ENCODE assay signal across 8 cellular contexts in the genomic region with DNA sequence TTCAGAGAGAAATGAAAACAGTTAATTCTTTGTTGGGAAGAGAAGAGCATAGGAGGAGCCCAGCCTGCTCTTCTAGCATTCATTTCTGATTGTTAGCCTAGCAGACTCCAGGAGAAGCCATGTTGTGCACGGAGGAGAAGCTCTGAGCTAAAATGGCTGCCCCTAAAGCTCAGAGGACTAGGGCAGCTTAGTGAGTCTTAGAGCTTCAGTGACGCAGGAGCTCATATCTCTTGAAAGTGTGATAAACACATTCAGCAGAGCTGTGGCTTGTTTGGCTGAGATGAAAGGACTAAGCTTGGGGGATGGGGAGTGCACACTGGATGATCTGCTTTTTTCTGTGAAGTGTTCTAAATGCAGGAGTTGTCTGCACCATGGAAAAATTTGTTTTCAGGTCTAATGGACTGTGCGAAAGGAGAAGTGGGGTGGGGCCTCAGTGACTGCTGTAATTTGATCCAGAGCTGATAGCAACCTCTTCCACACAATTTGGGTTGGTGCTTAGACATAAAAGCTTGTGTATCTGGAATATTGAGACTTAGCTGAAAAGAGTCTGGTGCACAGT. TPM values are rescaled to one million over a fixed set of nuclear protein-coding genes. Genes with fewer than 3 reads are reported as not detected.
DNase-seq lines count a peak whose midpoint lies in the region; ATAC-seq and TF ChIP-seq lines count a peak whose summit lies in the region.

No MANE protein-coding gene starts in this region.

- H3F3A ChIP-seq in PC-9 (ENCODE audit: insufficient read depth, low read depth): peaks cover 9% of the 10 kb centered on the region; the same call in 1 of the 2 replicates

- H3K36me3 ChIP-seq in PC-9 (ENCODE audit: low read depth) (no peaks in the 10 kb centered on the region), muscle layer of duodenum (ENCODE audit: control insufficient read depth in 1 of 2, insufficient read depth in 2 of 2, low read length in 2 of 2) (peaks cover 8 to 33% of the 10 kb centered on the region in 2 donors)

- H3K9me2 ChIP-seq in PC-9 (ENCODE audit: insufficient read depth): no peaks in the 10 kb centered on the region

- H3K4me1 ChIP-seq in PC-9 (replicated peaks; ENCODE audit: insufficient read depth) (peaks cover 33% of the 10 kb centered on the region), muscle layer of duodenum (ENCODE audit: control insufficient read depth in 1 of 2, insufficient read depth in 2 of 2, low read length in 2 of 2) (peaks cover 19 to 41% of the 10 kb centered on the region in 2 donors)

- H3K9me3 ChIP-seq in PC-9 (ENCODE audit: insufficient read depth, low read depth) (no peaks in the 10 kb centered on the region), muscle layer of duodenum (ENCODE audit: control insufficient read depth in 1 of 2, low read length in 2 of 2) (no peaks in the 10 kb centered on the region)

- H3K79me2 ChIP-seq in PC-9 (ENCODE audit: low read depth): no peaks in the 10 kb centered on the region

- H3K27ac ChIP-seq in PC-9 (no peak overlapping the region), epithelial cell of prostate (peak overlapping the region; percentile 50), muscle layer of duodenum (ENCODE audit: low read length) (peak overlapping the region; percentile 84)

- H3K4me2 ChIP-seq in PC-9: peak overlapping the region; percentile 48

- no peaks in the 10 kb centered on the region for H3K27me3 ChIP-seq in PC-9 (ENCODE audit: insufficient read depth, low read depth)
- H3K27me3 ChIP-seq in muscle layer of duodenum (ENCODE audit: low read depth, low read length): no peaks in the 10 kb centered on the region

- CTCF ChIA-PET in PC-9 (lab: Charles Lee): no interaction called here

- no peak overlapping the region for H3K4me3 ChIP-seq in PC-9
- peak overlapping the region; percentile 17 to 27 for H3K4me3 ChIP-seq in muscle layer of duodenum (ENCODE audit: low read depth in 1 of 2, low read length in 2 of 2)

- POLR2A ChIA-PET in PC-9 (lab: Charles Lee; ENCODE audit: unreplicated experiment): interaction anchor here (0.7 to 1.0 kb wide), 3 partner anchors 54 to 672 kb away, joined by 4 to 7 read pairs (median 5); no protein-coding TSS in a partner anchor

- peak; percentile 1 for DNase-seq in stimulated activated CD8-positive, alpha-beta memory T cell treated with anti-CD3 and anti-CD28 coated beads, Interleukin-12 subunit alpha, Interleukin-12 subunit beta, amount 100 ng/mL, for 1 hour (ENCODE audit: low read depth)
- DNase-seq in stimulated activated CD8-positive, alpha-beta memory T cell treated with anti-CD3 and anti-CD28 coated beads, Interleukin-4, amount 100 ng/mL, for 48 hours: no peak
- peak in 1 of 2 experiments; percentile 42 for DNase-seq in PC-9
- no peak for DNase-seq in epithelial cell of prostate (ENCODE audit: low read depth, low spot score)
- DNase-seq in effector CD4-positive, alpha-beta T cell: no peak
- DNase-seq in activated T-cell treated with anti-CD3 and anti-CD28 coated beads for 4 hours: no peak

- intact Hi-C loops in PC-9 (cut with micrococcal nuclease; ENCODE audit: unreplicated experiment): loop anchor here (2.0 to 10.0 kb wide), 2 partner anchors 57 to 127 kb away; no protein-coding TSS in a partner anchor

- ATAC-seq in GM21367 (IDR thresholded peaks at IDR 0.05; ENCODE audit: unreplicated experiment): no peak

- TSS peak; percentile 59 for BruUV-seq in PC-9 (replicated peaks; lab: Mats Ljungman, UMichigan)

- no peaks in the 10 kb centered on the region for H4K20me1 ChIP-seq in PC-9 (ENCODE audit: insufficient read depth)

- no peak overlapping the region; the same call in 1 of the 2 replicates for H2AFZ ChIP-seq in PC-9

- no peak for TF ChIP-seq CTCF in PC-9 (conservative IDR thresholded peaks at IDR 0.05)

RNA-seq across cellular contexts. Expression of a gene that starts 58.5 kb away (rescaled TPM):
- 3.2 and 4.8 TPM in 2 replicates for total RNA-seq in PC-9 (2021)
